ENCODE assay signal across 14 cellular contexts in genomic region chr12:124411953-124412645, GRCh38.
DNase-seq lines count a peak whose midpoint lies in the region; ATAC-seq, FAIRE-seq and TF ChIP-seq lines count a peak whose summit lies in the region.
"Had no signal": no experiment of that assay in that cellular context is flagged by ENCODE, and none has a peak within 500 bp of the region (broad histone marks: within the 10 kb centered on the region; RNA-seq: fewer than 3 reads in every experiment).

No MANE protein-coding gene starts in this region.

- H2AFZ ChIP-seq in neuronal stem cell (ENCODE audit: low read length): no peak overlapping the region

- intact Hi-C loops in esophagus squamous epithelium (cut with DNase I): no loop called here

- peak overlapping the region; percentile 1 for H3K23ac ChIP-seq in neuronal stem cell (ENCODE audit: low read depth, low read length, poor library complexity)

- peak overlapping the region; percentile 14 for H3K14ac ChIP-seq in neuronal stem cell (ENCODE audit: low read length)

- no peak overlapping the region for H2BK12ac ChIP-seq in neuronal stem cell (ENCODE audit: low read length)

- H3K9me3 ChIP-seq in RWPE2 (ENCODE audit: severe bottlenecking): no peaks in the 10 kb centered on the region
- H3K9me3 ChIP-seq in esophagus squamous epithelium: no peaks in the 10 kb centered on the region
- peaks cover 0 to under 1% of the 10 kb centered on the region in 2 donors for H3K9me3 ChIP-seq in neuronal stem cell (replicated peaks in 1 of 2; ENCODE audit: control insufficient read depth in 2 of 2, insufficient read depth in 1 of 2, low read depth in 1 of 2, low read length in 2 of 2)
- H3K9me3 ChIP-seq: pancreas, SJCRH30 had no signal

- H3K79me1 ChIP-seq in neuronal stem cell (ENCODE audit: low read depth, low read length): peaks cover 26% of the 10 kb centered on the region

- no peak overlapping the region for H2BK5ac ChIP-seq in neuronal stem cell (ENCODE audit: low read length)

- ATAC-seq in RWPE2 (ENCODE audit: low read depth) (no peak), GM21825 (IDR thresholded peaks at IDR 0.05; ENCODE audit: unreplicated experiment) (no peak)
- ATAC-seq: K562; stimulated activated naive CD8-positive, alpha-beta T cell treated with anti-CD3 and anti-CD28 coated beads, Interleukin-15, Interleukin-2, amounts not matched to agents 100 U/mL and 50 U/mL, for 24 hours had no signal

- no peak overlapping the region for H4K8ac ChIP-seq in neuronal stem cell (ENCODE audit: low read depth, low read length)

- no peak overlapping the region for H4K91ac ChIP-seq in neuronal stem cell (ENCODE audit: low read depth, low read length, poor library complexity)

- FAIRE-seq in urothelium cell line (lab: Jason Lieb, UNC): peak; percentile 58
- FAIRE-seq: D721Med, K562, pancreas had no signal

- peak overlapping the region; percentile 19 for H2AK5ac ChIP-seq in neuronal stem cell (ENCODE audit: low read depth, low read length)

- WGBS in esophagus squamous epithelium, 2 donors: 85 to 90% methylated on average over 8 to 10 of the region's 22 CpGs
- WGBS in neuronal stem cell (ENCODE audit: extremely low coverage in 2 of 2, insufficient read length in 2 of 2, insufficient replicate concordance in 1 of 2), 2 donors: no CpG with 5 or more reads among the region's 22 CpGs

- H3K4me1 ChIP-seq in RWPE2 (ENCODE audit: insufficient read depth, poor library complexity, severe bottlenecking) (peaks cover 15% of the 10 kb centered on the region), esophagus squamous epithelium (peaks cover 18 to 46% (median 30%) of the 10 kb centered on the region in 3 donors), neuronal stem cell (ENCODE audit: control insufficient read depth in 2 of 2, insufficient read depth in 1 of 2, low read depth in 1 of 2, low read length in 2 of 2) (peaks cover 16% of the 10 kb centered on the region in 2 donors)
- H3K4me1 ChIP-seq: SJCRH30 had no signal

- H2BK120ac ChIP-seq in neuronal stem cell (ENCODE audit: low read depth, low read length): no peak overlapping the region

- H3K27ac ChIP-seq in RWPE2 (ENCODE audit: poor library complexity, severe bottlenecking) (peak overlapping the region; percentile 83), esophagus squamous epithelium (peak overlapping the region in 3 of 4 donors; percentile 39 to 75 (median 70)), neuronal stem cell (replicated peaks; ENCODE audit: low read length) (no peak overlapping the region)
- H3K27ac ChIP-seq: SJCRH30 had no signal

- TF ChIP-seq CTCF in RWPE2 (IDR thresholded peaks at IDR 0.05; ENCODE audit: poor library complexity, severe bottlenecking): no peak
- no peak for TF ChIP-seq CTCF in esophagus squamous epithelium (IDR thresholded peaks at IDR 0.05)

- TF ChIP-seq POLR2A in esophagus squamous epithelium (IDR thresholded peaks at IDR 0.05): no peak

- DNase-seq in RWPE2 (ENCODE audit: low spot score) (no peak), esophagus squamous epithelium (lab: John Stamatoyannopoulos, UW) (no peak), neuronal stem cell (ENCODE audit: low spot score) (no peak), urothelium cell line (ENCODE audit: low spot score) (no peak), foreskin melanocyte (no peak), SKM-1 (lab: John Stamatoyannopoulos, UW; ENCODE audit: unreplicated experiment) (no peak)
- DNase-seq: NCI-H1436 treated with DMSO at 0.1 percent for 48 hours; pancreas; SJCRH30; stimulated activated CD4-positive, alpha-beta T cell treated with anti-CD3 and anti-CD28 coated beads, Interleukin-4, amount 100 ng/mL, for 4 hours; stimulated activated naive CD8-positive, alpha-beta T cell treated with anti-CD3 and anti-CD28 coated beads, Interleukin-15, Interleukin-2, amounts not matched to agents 100 U/mL and 50 U/mL, for 24 hours had no signal

- H3K27me3 ChIP-seq in RWPE2 (ENCODE audit: insufficient read depth, poor library complexity, severe bottlenecking) (no peaks in the 10 kb centered on the region), esophagus squamous epithelium (no peaks in the 10 kb centered on the region), neuronal stem cell (ENCODE audit: control insufficient read depth in 3 of 3, insufficient read depth in 3 of 3, low read depth in 1 of 3, low read length in 3 of 3) (no peaks in the 10 kb centered on the region)
- H3K27me3 ChIP-seq: pancreas, SJCRH30 had no signal

- no peak overlapping the region for H3K9ac ChIP-seq in neuronal stem cell (ENCODE audit: low read depth, low read length, poor library complexity)

- no peak overlapping the region for H2BK15ac ChIP-seq in neuronal stem cell (ENCODE audit: low read length)

- H3K36me3 ChIP-seq in RWPE2 (ENCODE audit: low read depth) (peaks cover 20% of the 10 kb centered on the region), esophagus squamous epithelium (peaks cover 7 to 97% (median 12%) of the 10 kb centered on the region in 3 donors), neuronal stem cell (replicated peaks in 1 of 2; ENCODE audit: control insufficient read depth in 2 of 2, insufficient read depth in 2 of 2, low read length in 2 of 2) (peaks cover 4 to 10% of the 10 kb centered on the region in 2 donors)
- H3K36me3 ChIP-seq: pancreas had no signal

- no peak overlapping the region for H3K4me2 ChIP-seq in neuronal stem cell (ENCODE audit: insufficient read depth, low read length, poor library complexity, severe bottlenecking)

- no peak overlapping the region for H3K18ac ChIP-seq in neuronal stem cell (ENCODE audit: low read length)

- H3K4me3 ChIP-seq in RWPE2 (ENCODE audit: severe bottlenecking) (no peak overlapping the region), esophagus squamous epithelium (no peak overlapping the region), neuronal stem cell (ENCODE audit: low read length in 2 of 2) (no peak overlapping the region)
- H3K4me3 ChIP-seq: K562, pancreas, SJCRH30 had no signal

- H3K4ac ChIP-seq in neuronal stem cell (ENCODE audit: low read length): peak overlapping the region; percentile 66
